ENCODE assay signal across 10 cellular contexts in the genomic region with DNA sequence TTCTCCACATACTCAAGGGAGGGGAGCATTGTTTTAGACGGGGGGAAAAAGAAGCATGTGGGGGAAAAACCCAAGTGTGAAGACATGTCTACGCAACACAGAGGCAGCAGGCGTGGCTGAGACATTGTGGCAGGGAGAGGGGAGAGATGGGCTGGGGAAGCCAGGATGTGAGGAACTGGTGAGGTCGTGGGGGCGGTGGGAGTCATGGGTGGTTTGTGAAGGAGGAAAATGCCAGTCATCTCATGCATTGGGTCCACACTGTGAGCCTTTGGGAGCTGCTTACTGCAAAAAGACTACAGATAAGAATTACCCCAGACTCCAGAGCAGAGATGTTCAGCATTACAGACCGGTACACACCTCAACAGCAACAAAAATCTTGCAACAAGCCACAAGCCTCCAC. TPM values are rescaled to one million over a fixed set of nuclear protein-coding genes. Genes with fewer than 3 reads are reported as not detected.
DNase-seq lines count a peak whose midpoint lies in the region; ATAC-seq and TF ChIP-seq lines count a peak whose summit lies in the region.
"Had no signal": no experiment of that assay in that cellular context is flagged by ENCODE, and none has a peak within 500 bp of the region (broad histone marks: within the 10 kb centered on the region; RNA-seq: fewer than 3 reads in every experiment).

No MANE protein-coding gene starts in this region.

- intact Hi-C loops in activated T-helper 2 cell treated with anti-CD3 and anti-CD28 coated beads, Interferon-gamma antibody, Interleukin-2, Interleukin-4, amounts not matched to agents 10 μg/mL and 5 μg/mL and 100 μg/mL, durations not matched to agents 14 hours and 24 hours and 36 hours (cut with micrococcal nuclease) = loop anchor here (1.0 kb wide), 1 partner anchor 17 kb away; no protein-coding TSS in a partner anchor
- intact Hi-C loops in natural killer cell (cut with micrococcal nuclease) = loop anchor here (1.0 kb wide), 1 partner anchor 17 kb away; no protein-coding TSS in a partner anchor

- peaks cover 34% of the 10 kb centered on the region for H3K4me1 Mint-ChIP-seq in activated T-helper 2 cell treated with anti-CD3 and anti-CD28 coated beads, Interferon-gamma antibody, Interleukin-2, Interleukin-4, amounts not matched to agents 10 μg/mL and 5 μg/mL and 100 μg/mL, durations not matched to agents 14 hours and 24 hours and 36 hours (ENCODE audit: low read depth)
- H3K4me1 Mint-ChIP-seq in natural killer cell = peaks cover 25 to 47% of the 10 kb centered on the region in 2 donors

- H3K27ac Mint-ChIP-seq in activated T-helper 2 cell treated with anti-CD3 and anti-CD28 coated beads, Interferon-gamma antibody, Interleukin-2, Interleukin-4, amounts not matched to agents 10 μg/mL and 5 μg/mL and 100 μg/mL, durations not matched to agents 14 hours and 24 hours and 36 hours = peak overlapping the region; percentile 38
- H3K27ac Mint-ChIP-seq in natural killer cell = peak overlapping the region; percentile 76 to 96

- H3K9me3 Mint-ChIP-seq in activated T-helper 2 cell treated with anti-CD3 and anti-CD28 coated beads, Interferon-gamma antibody, Interleukin-2, Interleukin-4, amounts not matched to agents 10 μg/mL and 5 μg/mL and 100 μg/mL, durations not matched to agents 14 hours and 24 hours and 36 hours = peaks cover 4% of the 10 kb centered on the region
- H3K9me3 Mint-ChIP-seq in natural killer cell = peaks cover 3 to 6% of the 10 kb centered on the region in 2 donors

- peaks cover 9% of the 10 kb centered on the region for H3K36me3 Mint-ChIP-seq in activated T-helper 2 cell treated with anti-CD3 and anti-CD28 coated beads, Interferon-gamma antibody, Interleukin-2, Interleukin-4, amounts not matched to agents 10 μg/mL and 5 μg/mL and 100 μg/mL, durations not matched to agents 14 hours and 24 hours and 36 hours (ENCODE audit: low read depth)
- no peaks in the 10 kb centered on the region for H3K36me3 Mint-ChIP-seq in natural killer cell

- peak; percentile 82 for DNase-seq in NK-92 treated with Interleukin-12 subunit alpha and Interleukin-12 subunit beta, amount 100 ng/mL, for 24 hours (lab: John Stamatoyannopoulos, UW)
- no peak for DNase-seq in NK-92 (lab: John Stamatoyannopoulos, UW; ENCODE audit: unreplicated experiment)
- no peak for DNase-seq in activated T-helper 2 cell treated with anti-CD3 and anti-CD28 coated beads, Interferon-gamma antibody, Interleukin-2, Interleukin-4, amounts not matched to agents 10 μg/mL and 5 μg/mL and 100 μg/mL, durations not matched to agents 14 hours and 24 hours and 36 hours (ENCODE audit: low spot score)
- DNase-seq in natural killer cell = peak; percentile 57
- peak; percentile 76 for DNase-seq in stimulated activated naive CD8-positive, alpha-beta T cell treated with anti-CD3 and anti-CD28 coated beads, Interleukin-15, Interleukin-2, amounts not matched to agents 100 U/mL and 50 U/mL, for 24 hours
- DNase-seq in inferior parietal cortex (ENCODE audit: extremely low spot score) = no peak
- DNase-seq in DMS153 treated with DMSO at 0.1 percent for 48 hours (lab: John Stamatoyannopoulos, UW; ENCODE audit: unreplicated experiment) = no peak
- DNase-seq: NCI-H2081, Right ventricle myocardium superior had no signal

- H3K27me3 Mint-ChIP-seq in activated T-helper 2 cell treated with anti-CD3 and anti-CD28 coated beads, Interferon-gamma antibody, Interleukin-2, Interleukin-4, amounts not matched to agents 10 μg/mL and 5 μg/mL and 100 μg/mL, durations not matched to agents 14 hours and 24 hours and 36 hours (ENCODE audit: low read depth) = peaks cover 17% of the 10 kb centered on the region
- H3K27me3 Mint-ChIP-seq in natural killer cell (ENCODE audit: low read depth in 2 of 2) = peaks cover 13 to 28% of the 10 kb centered on the region in 2 donors

- ATAC-seq in natural killer cell (peak; percentile 55 to 73 (median 63)), HG02610 (IDR thresholded peaks at IDR 0.05; ENCODE audit: unreplicated experiment) (no peak)
- ATAC-seq in stimulated activated naive CD8-positive, alpha-beta T cell treated with anti-CD3 and anti-CD28 coated beads, Interleukin-15, Interleukin-2, amounts not matched to agents 100 U/mL and 50 U/mL, for 24 hours = peak; percentile 73

- no peak for TF ChIP-seq CTCF in natural killer cell (IDR thresholded peaks at IDR 0.05)

- H3K4me3 Mint-ChIP-seq in activated T-helper 2 cell treated with anti-CD3 and anti-CD28 coated beads, Interferon-gamma antibody, Interleukin-2, Interleukin-4, amounts not matched to agents 10 μg/mL and 5 μg/mL and 100 μg/mL, durations not matched to agents 14 hours and 24 hours and 36 hours (ENCODE audit: low read depth) = peak overlapping the region; percentile 84
- H3K4me3 Mint-ChIP-seq in natural killer cell = peak overlapping the region; percentile 79

RNA-seq across cellular contexts. Expression of gene JAKMIP1, which starts 2.1 kb away (rescaled TPM):
- total RNA-seq in activated T-helper 2 cell treated with anti-CD3 and anti-CD28 coated beads, Interferon-gamma antibody, Interleukin-2, Interleukin-4, amounts not matched to agents 10 μg/mL and 5 μg/mL and 100 μg/mL, durations not matched to agents 14 hours and 24 hours and 36 hours = 11.3 and 12.3 TPM in 2 replicates
- 10 to 100 TPM in 2 of 3 donors, 1 to 10 TPM in 1; 8.8 to 21.8 (median 16.4) TPM for total RNA-seq in natural killer cell
- total RNA-seq: Right ventricle myocardium superior had no signal

Comparison
In these comparisons a context has a peak if more than half of its experiments do, and no peak if none do; other contexts are left out.
1. DNase-seq: peak in NK-92 treated with Interleukin-12 subunit alpha and Interleukin-12 subunit beta, amount 100 ng/mL, for 24 hours (single experiment), natural killer cell (single experiment) and stimulated activated naive CD8-positive, alpha-beta T cell treated with anti-CD3 and anti-CD28 coated beads, Interleukin-15, Interleukin-2, amounts not matched to agents 100 U/mL and 50 U/mL, for 24 hours (single experiment); none in NK-92 (single experiment), activated T-helper 2 cell treated with anti-CD3 and anti-CD28 coated beads, Interferon-gamma antibody, Interleukin-2, Interleukin-4, amounts not matched to agents 10 μg/mL and 5 μg/mL and 100 μg/mL, durations not matched to agents 14 hours and 24 hours and 36 hours (single experiment), inferior parietal cortex (single experiment) and DMS153 treated with DMSO at 0.1 percent for 48 hours (single experiment).